Comparison of ENCODE assay signal across 1 cellular context in the genomic region with DNA sequence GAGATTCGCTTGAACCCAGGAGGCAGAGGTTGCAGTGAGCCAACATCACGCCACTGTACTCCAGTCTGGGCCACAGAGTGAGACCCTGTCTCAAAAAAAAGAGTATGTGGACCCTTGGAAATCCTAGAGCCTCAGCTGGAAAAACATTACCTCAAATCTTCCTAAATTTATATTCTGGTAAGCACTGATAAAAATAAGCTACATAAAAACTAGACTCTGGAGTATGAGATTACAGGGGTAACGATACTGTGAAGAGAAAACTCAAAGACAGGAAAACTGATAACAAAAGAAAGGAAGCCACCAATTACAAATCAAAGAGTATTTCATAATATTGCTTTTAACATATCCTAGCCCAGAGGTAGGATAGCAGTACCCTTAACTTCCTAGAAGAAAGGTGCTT.
TF ChIP-seq lines count a peak whose summit lies in the region.

No MANE protein-coding gene starts in this region.

TF ChIP-seq in WTC11, 78 proteins besides CTCF, POLR2A, EP300 and RAD21 (continued from another document):
- TF ChIP-seq STAT6 (CRISPR knock-in tag; conservative IDR thresholded peaks at IDR 0.05; ENCODE audit: low read depth) (no peak), RORB (CRISPR knock-in tag; IDR thresholded peaks at IDR 0.05) (no peak), ZNF121 (CRISPR knock-in tag; IDR thresholded peaks at IDR 0.05) (no peak), SOX15 (CRISPR knock-in tag; IDR thresholded peaks at IDR 0.05) (no peak), ZNF671 (CRISPR knock-in tag; IDR thresholded peaks at IDR 0.05) (no peak), NR2C2 (CRISPR knock-in tag; IDR thresholded peaks at IDR 0.05) (no peak), USF1 (CRISPR knock-in tag; IDR thresholded peaks at IDR 0.05) (no peak)
- TF ChIP-seq, protein P1, sequence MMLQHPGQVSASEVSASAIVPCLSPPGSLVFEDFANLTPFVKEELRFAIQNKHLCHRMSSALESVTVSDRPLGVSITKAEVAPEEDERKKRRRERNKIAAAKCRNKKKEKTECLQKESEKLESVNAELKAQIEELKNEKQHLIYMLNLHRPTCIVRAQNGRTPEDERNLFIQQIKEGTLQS (CRISPR knock-in tag; conservative IDR thresholded peaks at IDR 0.05), result no peak
- TF ChIP-seq, protein P2, sequence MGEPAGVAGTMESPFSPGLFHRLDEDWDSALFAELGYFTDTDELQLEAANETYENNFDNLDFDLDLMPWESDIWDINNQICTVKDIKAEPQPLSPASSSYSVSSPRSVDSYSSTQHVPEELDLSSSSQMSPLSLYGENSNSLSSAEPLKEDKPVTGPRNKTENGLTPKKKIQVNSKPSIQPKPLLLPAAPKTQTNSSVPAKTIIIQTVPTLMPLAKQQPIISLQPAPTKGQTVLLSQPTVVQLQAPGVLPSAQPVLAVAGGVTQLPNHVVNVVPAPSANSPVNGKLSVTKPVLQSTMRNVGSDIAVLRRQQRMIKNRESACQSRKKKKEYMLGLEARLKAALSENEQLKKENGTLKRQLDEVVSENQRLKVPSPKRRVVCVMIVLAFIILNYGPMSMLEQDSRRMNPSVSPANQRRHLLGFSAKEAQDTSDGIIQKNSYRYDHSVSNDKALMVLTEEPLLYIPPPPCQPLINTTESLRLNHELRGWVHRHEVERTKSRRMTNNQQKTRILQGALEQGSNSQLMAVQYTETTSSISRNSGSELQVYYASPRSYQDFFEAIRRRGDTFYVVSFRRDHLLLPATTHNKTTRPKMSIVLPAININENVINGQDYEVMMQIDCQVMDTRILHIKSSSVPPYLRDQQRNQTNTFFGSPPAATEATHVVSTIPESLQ (CRISPR knock-in tag; IDR thresholded peaks at IDR 0.05), result no peak
